In the genomic region with DNA sequence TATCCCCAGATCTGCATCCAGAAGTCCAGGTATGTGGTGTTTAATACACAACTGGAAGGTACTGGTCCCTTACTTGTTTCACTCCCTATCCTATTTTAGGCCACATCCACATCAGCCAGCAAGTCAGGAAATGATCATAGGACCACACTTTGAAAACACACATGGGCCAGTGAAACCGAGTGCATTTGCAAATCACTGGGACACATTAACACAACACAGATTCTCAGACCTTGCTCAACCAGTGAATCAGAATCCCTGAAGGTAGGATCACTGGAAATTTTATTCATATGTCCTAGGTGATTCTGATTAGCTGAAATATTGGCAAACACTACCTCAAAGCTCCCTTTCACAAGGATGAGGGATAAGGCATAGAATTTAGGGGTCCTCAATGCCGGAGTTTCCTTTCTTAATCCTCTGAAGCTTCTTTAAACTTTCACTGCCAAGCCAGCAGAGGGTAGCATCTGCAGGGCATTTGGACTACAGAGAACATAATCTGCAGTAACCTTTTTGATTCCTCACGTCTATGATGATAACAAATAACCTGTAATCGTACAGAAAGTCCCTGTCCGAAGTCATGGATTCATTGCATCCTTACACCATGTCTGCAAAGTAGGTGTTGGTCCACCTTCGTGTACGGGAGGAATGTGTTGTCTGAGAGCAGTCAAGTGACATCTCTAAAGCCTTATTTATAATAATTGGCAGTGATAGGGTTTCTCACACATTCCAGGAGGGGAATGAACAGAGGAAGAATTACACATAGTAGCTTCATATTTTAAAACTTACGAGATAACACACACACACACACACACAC, we compare ENCODE assay signal across 13 cellular contexts. TPM values are rescaled to one million over a fixed set of nuclear protein-coding genes. Genes with fewer than 3 reads are reported as not detected.
DNase-seq lines count a peak whose midpoint lies in the region; ATAC-seq and TF ChIP-seq lines count a peak whose summit lies in the region.
"Had no signal": no experiment of that assay in that cellular context is flagged by ENCODE, and none has a peak within 500 bp of the region (broad histone marks: within the 10 kb centered on the region; RNA-seq: fewer than 3 reads in every experiment).

No MANE protein-coding gene starts in this region.

- H3K27ac ChIP-seq in OCI-LY7 (ENCODE audit: low read depth, low read length, poor library complexity, severe bottlenecking): no peak overlapping the region

- no peak for ATAC-seq in HG02973 (IDR thresholded peaks at IDR 0.05; ENCODE audit: unreplicated experiment)
- ATAC-seq in GM21528 (IDR thresholded peaks at IDR 0.05; ENCODE audit: low FRiP score, unreplicated experiment): no peak

- H3K9me3 Mint-ChIP-seq in neural crest cell: no peaks in the 10 kb centered on the region
- H3K9me3 Mint-ChIP-seq: memory B cell had no signal

- CTCF ChIA-PET in OCI-LY7 (lab: Charles Lee; ENCODE audit: unreplicated experiment): no interaction called here

- H3K9me3 ChIP-seq in OCI-LY7 (ENCODE audit: low read length): no peaks in the 10 kb centered on the region

- intact Hi-C loops in OCI-LY7 (cut with micrococcal nuclease; ENCODE audit: unreplicated experiment): no loop called here

- H3K4me1 ChIP-seq in OCI-LY7 (ENCODE audit: insufficient read depth, low read length, poor library complexity, severe bottlenecking): no peaks in the 10 kb centered on the region

- H3K36me3 Mint-ChIP-seq in neural crest cell (ENCODE audit: low read depth): no peaks in the 10 kb centered on the region
- H3K36me3 Mint-ChIP-seq: memory B cell had no signal

- H2AFZ ChIP-seq in OCI-LY7 (ENCODE audit: low read length): no peak overlapping the region

- no peaks in the 10 kb centered on the region for H3K36me3 ChIP-seq in OCI-LY7 (ENCODE audit: insufficient read depth, low read length)

- H3K4me3 ChIP-seq in OCI-LY7 (ENCODE audit: low read depth, low read length, poor library complexity, severe bottlenecking) (no peak overlapping the region), fibroblast of mammary gland (ENCODE audit: control insufficient read depth, low read depth, low read length) (no peak overlapping the region)

- POLR2A ChIA-PET in OCI-LY7 (lab: Charles Lee): no interaction called here

- no peak overlapping the region for H3K4me3 Mint-ChIP-seq in neural crest cell
- H3K4me3 Mint-ChIP-seq: memory B cell had no signal

- TF ChIP-seq CTCF in OCI-LY7 (conservative IDR thresholded peaks at IDR 0.05; ENCODE audit: low read length): peak; percentile 30; the same call in 1 of the 2 replicates
- TF ChIP-seq CTCF in fibroblast of mammary gland (conservative IDR thresholded peaks at IDR 0.05; ENCODE audit: control insufficient read depth, insufficient read depth, low read depth, low read length): peak; percentile 67
- peak; percentile 26 for TF ChIP-seq CTCF in neural crest cell (conservative IDR thresholded peaks at IDR 0.05)

- H3K4me2 ChIP-seq in OCI-LY7 (ENCODE audit: low read length): no peak overlapping the region

- H3K4me1 Mint-ChIP-seq in neural crest cell: peaks cover 9% of the 10 kb centered on the region
- H3K4me1 Mint-ChIP-seq: memory B cell had no signal

- no peaks in the 10 kb centered on the region for H3K79me2 ChIP-seq in OCI-LY7 (ENCODE audit: insufficient read depth, low read depth, low read length)

- DNase-seq in ELR (ENCODE audit: low read depth) (peak; percentile 65), OCI-LY7 (ENCODE audit: low spot score) (no peak), fibroblast of mammary gland (ENCODE audit: low read depth) (peak; percentile 58), neural crest cell (ENCODE audit: low read depth, low spot score) (no peak), ecto neural progenitor cell (ENCODE audit: low spot score) (no peak)
- DNase-seq in activated CD4-positive, CD25-positive, alpha-beta regulatory T cell (lab: John Stamatoyannopoulos, UW): no peak
- DNase-seq: activated effector memory CD4-positive, alpha-beta T cell treated with anti-CD3 and anti-CD28 coated beads, Interleukin-2, amount 50 U/mL, for 16 hours; GDM1; NK-92 treated with Interleukin-12 subunit alpha and Interleukin-12 subunit beta, amount 100 ng/mL, for 24 hours; stimulated activated naive CD4-positive, alpha-beta T cell treated with Interleukin-2 at 50 U/mL for 16 hours had no signal

- H3K9me2 ChIP-seq in OCI-LY7 (ENCODE audit: insufficient read depth, low read length): no peaks in the 10 kb centered on the region

- BruUV-seq in OCI-LY7 (replicated peaks; lab: Mats Ljungman, UMichigan): no TSS peak

- no peaks in the 10 kb centered on the region for H4K20me1 ChIP-seq in OCI-LY7 (ENCODE audit: insufficient read depth, low read length)

- no peak overlapping the region for H3K27ac Mint-ChIP-seq in neural crest cell (ENCODE audit: unreplicated experiment)
- H3K27ac Mint-ChIP-seq: memory B cell had no signal

- peaks cover 9% of the 10 kb centered on the region for H3K27me3 Mint-ChIP-seq in neural crest cell (ENCODE audit: low read depth)

RNA-seq across cellular contexts. Expression of a gene that starts 11.0 kb away (rescaled TPM):
- total RNA-seq in OCI-LY7 (2014; rRNA removed; shearing (Covaris generic)): not detected in 2 replicates
- total RNA-seq in OCI-LY7 (2022) (not detected in 2 replicates), neural crest cell (2.4 and 3.0 TPM in 2 replicates)

Comparison
In these comparisons a context has a peak if more than half of its experiments do, and no peak if none do; other contexts are left out.
1. DNase-seq: peak in ELR (single experiment) and fibroblast of mammary gland (single experiment); none in OCI-LY7 (single experiment), neural crest cell (single experiment), activated CD4-positive, CD25-positive, alpha-beta regulatory T cell (0 of 4) and ecto neural progenitor cell (single experiment).
2. Peak in every context shown above with its lines, with median percentiles within 50 percentile points of each other: CTCF ChIP-seq.